Comparison of ENCODE assay signal across 8 cellular contexts in genomic region chr18:839224-840079, GRCh38. TPM values are rescaled to one million over a fixed set of nuclear protein-coding genes. Genes with fewer than 3 reads are reported as not detected.
DNase-seq lines count a peak whose midpoint lies in the region; ATAC-seq, FAIRE-seq and TF ChIP-seq lines count a peak whose summit lies in the region.

No MANE protein-coding gene starts in this region.

- H3K27ac ChIP-seq in RWPE2 (ENCODE audit: poor library complexity, severe bottlenecking) (no peak overlapping the region), ovary (no peak overlapping the region), tibial artery (no peak overlapping the region)

- H3K36me3 ChIP-seq in GM06990 (ENCODE audit: control insufficient read depth, insufficient read depth, low read length) (no peaks in the 10 kb centered on the region), HAP-1 (replicated peaks) (no peaks in the 10 kb centered on the region), RWPE2 (ENCODE audit: low read depth) (no peaks in the 10 kb centered on the region), ovary (no peaks in the 10 kb centered on the region), tibial artery (no peaks in the 10 kb centered on the region)

- TF ChIP-seq POLR2A in ovary (IDR thresholded peaks at IDR 0.05) = no peak

- FAIRE-seq in frontal cortex (lab: Jason Lieb, UNC) = no peak

- H3K4me1 ChIP-seq in HAP-1 (peaks cover 26% of the 10 kb centered on the region), RWPE2 (ENCODE audit: insufficient read depth, poor library complexity, severe bottlenecking) (no peaks in the 10 kb centered on the region), ovary (ENCODE audit: insufficient read depth) (peaks cover 5% of the 10 kb centered on the region), tibial artery (peaks cover 0 to 4% (median 0%) of the 10 kb centered on the region in 4 donors)

- peak; percentile 81 for DNase-seq in GM06990 (ENCODE audit: extremely low read depth, insufficient read length)
- peak; percentile 79 to 97 for DNase-seq in HAP-1 (ENCODE audit: low spot score in 2 of 2)
- DNase-seq in LoVo (ENCODE audit: low spot score) = peak; percentile 75
- peak; percentile 70 for DNase-seq in RWPE2 (ENCODE audit: low spot score)
- peak; percentile 78 for DNase-seq in activated T-helper 9 cell treated with anti-CD3 and anti-CD28 coated beads, Interleukin-2, amount 50 U/mL, for 16 hours (ENCODE audit: low read depth)
- DNase-seq in frontal cortex (ENCODE audit: low spot score in 2 of 2) = peak; percentile 53 to 81
- DNase-seq in ovary = peak; percentile 75 to 91 (median 88)
- DNase-seq in tibial artery = peak; percentile 83 to 85

- no peak for TF ChIP-seq EP300 in ovary (IDR thresholded peaks at IDR 0.05)

- intact Hi-C loops in ovary (cut with DNase I) (loop anchor here in 3 of 4 donors (10.0 kb wide), 2 partner anchors 95 to 215 kb away; no protein-coding TSS in a partner anchor), tibial artery (cut with DNase I; ENCODE audit: low total_unique reads) (no loop called here)

- TF ChIP-seq CTCF in GM06990 (IDR thresholded peaks at IDR 0.05; ENCODE audit: insufficient read depth, low read length, poor library complexity, severe bottlenecking) (peak; percentile 99), RWPE2 (IDR thresholded peaks at IDR 0.05; ENCODE audit: poor library complexity, severe bottlenecking) (peak; percentile 97), ovary (IDR thresholded peaks at IDR 0.05) (peak; percentile 67 to 80 (median 78)), tibial artery (IDR thresholded peaks at IDR 0.05) (peak; percentile 85 to 96)

- H3K9me3 ChIP-seq in HAP-1 (no peaks in the 10 kb centered on the region), RWPE2 (ENCODE audit: severe bottlenecking) (no peaks in the 10 kb centered on the region), ovary (no peaks in the 10 kb centered on the region), tibial artery (no peaks in the 10 kb centered on the region)

- H3K27me3 ChIP-seq in GM06990 (replicated peaks; ENCODE audit: control insufficient read depth, insufficient read depth, low read length) (no peaks in the 10 kb centered on the region), HAP-1 (ENCODE audit: low read depth) (no peaks in the 10 kb centered on the region), RWPE2 (ENCODE audit: insufficient read depth, poor library complexity, severe bottlenecking) (no peaks in the 10 kb centered on the region), ovary (no peaks in the 10 kb centered on the region), tibial artery (no peaks in the 10 kb centered on the region)

- H3K4me3 ChIP-seq in GM06990 (replicated peaks; ENCODE audit: low read depth, low read length) = no peak overlapping the region
- H3K4me3 ChIP-seq in HAP-1 = no peak overlapping the region
- H3K4me3 ChIP-seq in RWPE2 (ENCODE audit: severe bottlenecking) = no peak overlapping the region
- H3K4me3 ChIP-seq in ovary = no peak overlapping the region
- no peak overlapping the region for H3K4me3 ChIP-seq in tibial artery

- ATAC-seq in RWPE2 (ENCODE audit: low read depth) = peak; percentile 96

- 12 to 17% (median 15%) methylated on average over 14 of the region's 14 CpGs for WGBS in ovary, 3 donors

- in situ Hi-C loops in HAP-1 (cut with MboI; ENCODE audit: low sequenced_read_pairs) = loop anchor here (10.0 kb wide), 1 partner anchor 215 kb away; no protein-coding TSS in a partner anchor

RNA-seq across cellular contexts. Expression of gene YES1, which starts 27.4 kb away (rescaled TPM):
- total RNA-seq in frontal cortex = 60.7 TPM
- total RNA-seq in ovary = 10 to 100 TPM; 30.7 to 95.1 (median 35.1) TPM
- 10 to 100 TPM; 14.3 to 18.2 TPM for polyA plus RNA-seq in ovary
